ENCODE assay signal across 17 cellular contexts in genomic region chr13:79282508-79282907, GRCh38.
"Had no signal": no experiment of that assay in that cellular context is flagged by ENCODE, and none has a peak within 500 bp of the region (broad histone marks: within the 10 kb centered on the region; RNA-seq: fewer than 3 reads in every experiment).

No MANE protein-coding gene starts in this region.

- H3K4me3 Mint-ChIP-seq: naive thymus-derived CD4-positive, alpha-beta T cell; nephron progenitor cell; stimulated activated memory B cell treated with anti-CD40 and anti-IgM and Interleukin-4, amounts not matched to agents 10 μg/mL and 1 μg/mL and 100 μg/mL, for 72 hours had no signal

- H3K27me3 ChIP-seq: heart left ventricle, neutrophil, spleen, stomach had no signal

- H3K4me1 Mint-ChIP-seq: nephron progenitor cell; stimulated activated memory B cell treated with anti-CD40 and anti-IgM and Interleukin-4, amounts not matched to agents 10 μg/mL and 1 μg/mL and 100 μg/mL, for 72 hours had no signal

- DNase-seq: effector memory CD4-positive, alpha-beta T cell; heart left ventricle; hypothalamus; left cardiac atrium; naive thymus-derived CD4-positive, alpha-beta T cell; nephron progenitor cell; psoas muscle; retina; spleen; stimulated activated CD4-positive, alpha-beta T cell treated with anti-CD3 and anti-CD28 coated beads, Interleukin-15, amount 100 ng/mL, for 24 hours; stimulated activated CD4-positive, alpha-beta T cell treated with anti-CD3 and anti-CD28 coated beads, Interleukin-1b, Interleukin-23, amount 100 ng/mL, for 48 hours; stimulated activated CD4-positive, alpha-beta T cell treated with anti-CD3 and anti-CD28 coated beads, Interleukin-4, amount 100 ng/mL, for 24 hours; stomach had no signal

- ATAC-seq: esophagus mucosa; heart left ventricle; left cardiac atrium; psoas muscle; sciatic nerve; stimulated activated memory B cell treated with anti-CD40 and anti-IgM and Interleukin-4, amounts not matched to agents 10 μg/mL and 1 μg/mL and 100 μg/mL, for 72 hours had no signal

- H3K36me3 Mint-ChIP-seq: naive thymus-derived CD4-positive, alpha-beta T cell; stimulated activated memory B cell treated with anti-CD40 and anti-IgM and Interleukin-4, amounts not matched to agents 10 μg/mL and 1 μg/mL and 100 μg/mL, for 72 hours had no signal

- H3K27ac Mint-ChIP-seq: naive thymus-derived CD4-positive, alpha-beta T cell; nephron progenitor cell; stimulated activated memory B cell treated with anti-CD40 and anti-IgM and Interleukin-4, amounts not matched to agents 10 μg/mL and 1 μg/mL and 100 μg/mL, for 72 hours had no signal

- H3K9me3 Mint-ChIP-seq: naive thymus-derived CD4-positive, alpha-beta T cell; nephron progenitor cell; stimulated activated memory B cell treated with anti-CD40 and anti-IgM and Interleukin-4, amounts not matched to agents 10 μg/mL and 1 μg/mL and 100 μg/mL, for 72 hours had no signal

- H3K27ac ChIP-seq: heart left ventricle, neutrophil, psoas muscle, spleen, stomach had no signal

- H3K4me3 ChIP-seq: heart left ventricle, psoas muscle, spleen, stomach had no signal
